Comparison of ENCODE assay signal across 21 cellular contexts in genomic region chr19:19737559-19738332, GRCh38. TPM values are rescaled to one million over a fixed set of nuclear protein-coding genes. Genes with fewer than 3 reads are reported as not detected.
DNase-seq lines count a peak whose midpoint lies in the region; ATAC-seq, FAIRE-seq and TF ChIP-seq lines count a peak whose summit lies in the region.
"Had no signal": no experiment of that assay in that cellular context is flagged by ENCODE, and none has a peak within 500 bp of the region (broad histone marks: within the 10 kb centered on the region; RNA-seq: fewer than 3 reads in every experiment).

No MANE protein-coding gene starts in this region.

- BruUV-seq in K562 (replicated peaks; lab: Mats Ljungman, UMichigan), result no TSS peak

- in situ Hi-C loops in K562 (cut with MboI), result no loop called here
- in situ Hi-C loops in GM13977 (cut with MboI; ENCODE audit: low pct_unique_long_range_greater_than_20kb, low sequenced_read_pairs, unreplicated experiment), result no loop called here

- H2AFZ ChIP-seq in K562 (ENCODE audit: low read depth, low read length), result no peak overlapping the region
- H2AFZ ChIP-seq in neuronal stem cell (ENCODE audit: low read length), result no peak overlapping the region
- H2AFZ ChIP-seq: GM23338 had no signal

- TF ChIP-seq POLR2A in K562 (conservative IDR thresholded peaks at IDR 0.05), result no peak

- peaks cover 1% of the 10 kb centered on the region for H3K79me1 ChIP-seq in neuronal stem cell (ENCODE audit: low read depth, low read length)

- H3K4me3 Mint-ChIP-seq in activated CD4-positive, alpha-beta T cell treated with anti-CD3 and anti-CD28 coated beads, Interleukin-2, amount 10 ng/mL, durations not matched to agents 24 days and 14 days, result no peak overlapping the region
- H3K4me3 Mint-ChIP-seq: CD14-positive monocyte; CD4-positive, alpha-beta memory T cell; GM23338; HFFc6 had no signal

- H3K9me3 Mint-ChIP-seq in activated CD4-positive, alpha-beta T cell treated with anti-CD3 and anti-CD28 coated beads, Interleukin-2, amount 10 ng/mL, durations not matched to agents 24 days and 14 days, result peaks cover 4% of the 10 kb centered on the region
- H3K9me3 Mint-ChIP-seq: IgD-negative memory B cell had no signal

- H3K18ac ChIP-seq in neuronal stem cell (ENCODE audit: low read length), result peak overlapping the region; percentile 28

- H3K4me3 ChIP-seq in K562 (no peak overlapping the region), neuronal stem cell (ENCODE audit: low read length in 2 of 2) (no peak overlapping the region), small intestine (ENCODE audit: low read depth in 1 of 2, low read length in 2 of 2) (no peak overlapping the region)
- H3K4me3 ChIP-seq: BLaER1, GM23338 had no signal

- H3K27ac Mint-ChIP-seq in activated CD4-positive, alpha-beta T cell treated with anti-CD3 and anti-CD28 coated beads, Interleukin-2, amount 10 ng/mL, durations not matched to agents 24 days and 14 days, result no peak overlapping the region
- H3K27ac Mint-ChIP-seq: CD14-positive monocyte, GM23338, HFFc6, IgD-negative memory B cell had no signal

- H4K8ac ChIP-seq in neuronal stem cell (ENCODE audit: low read depth, low read length), result no peak overlapping the region

- peak overlapping the region; percentile 78 for H2AK5ac ChIP-seq in neuronal stem cell (ENCODE audit: low read depth, low read length)

- peaks cover 4% of the 10 kb centered on the region for H3K4me1 Mint-ChIP-seq in activated CD4-positive, alpha-beta T cell treated with anti-CD3 and anti-CD28 coated beads, Interleukin-2, amount 10 ng/mL, durations not matched to agents 24 days and 14 days
- H3K4me1 Mint-ChIP-seq: GM23338 had no signal

- ATAC-seq in K562, result no peak
- ATAC-seq in GM21390 (IDR thresholded peaks at IDR 0.05; ENCODE audit: unreplicated experiment), result no peak
- ATAC-seq: GM23338, HCT116, HepG2 had no signal

- H3K14ac ChIP-seq in neuronal stem cell (ENCODE audit: low read length), result no peak overlapping the region

- H2BK12ac ChIP-seq in neuronal stem cell (ENCODE audit: low read length), result no peak overlapping the region

- no peak overlapping the region for H3K4ac ChIP-seq in neuronal stem cell (ENCODE audit: low read length)

- H3K9me3 ChIP-seq in K562 (replicated peaks; ENCODE audit: control insufficient read depth, insufficient read depth, low read depth, low read length) (no peaks in the 10 kb centered on the region), neuronal stem cell (replicated peaks in 1 of 2; ENCODE audit: control insufficient read depth in 2 of 2, insufficient read depth in 1 of 2, low read depth in 1 of 2, low read length in 2 of 2) (peaks cover 6 to 13% of the 10 kb centered on the region in 2 donors), small intestine (ENCODE audit: control insufficient read depth, low read depth) (no peaks in the 10 kb centered on the region)

- WGBS in K562 (ENCODE audit: insufficient coverage, low coverage, missing lambda C conversion rate), result 11% methylated on average over 7 of the region's 8 CpGs
- no CpG with 5 or more reads among the region's 8 CpGs for WGBS in neuronal stem cell (ENCODE audit: extremely low coverage in 2 of 2, insufficient read length in 2 of 2, insufficient replicate concordance in 1 of 2), 2 donors
- WGBS in small intestine, 3 donors, result 83 to 85% (median 85%) methylated on average over 8 of the region's 8 CpGs

- H4K91ac ChIP-seq in neuronal stem cell (ENCODE audit: low read depth, low read length, poor library complexity), result no peak overlapping the region

- peaks cover 6% of the 10 kb centered on the region for H3K36me3 Mint-ChIP-seq in activated CD4-positive, alpha-beta T cell treated with anti-CD3 and anti-CD28 coated beads, Interleukin-2, amount 10 ng/mL, durations not matched to agents 24 days and 14 days (ENCODE audit: low read depth)
- H3K36me3 Mint-ChIP-seq: CD14-positive monocyte had no signal

- no peak for TF ChIP-seq EP300 in K562 (IDR thresholded peaks at IDR 0.05; ENCODE audit: low read length)

- intact Hi-C loops in activated CD4-positive, alpha-beta T cell treated with anti-CD3 and anti-CD28 coated beads, Interleukin-2, amount 10 ng/mL, durations not matched to agents 24 days and 14 days (cut with micrococcal nuclease), result loop anchor here (10.0 kb wide), 1 partner anchor 203 kb away; the partner anchor contains the start of gene CILP2
- intact Hi-C loops in K562 (cut with micrococcal nuclease), result loop anchor here (10.0 kb wide), 1 partner anchor 73 kb away; the partner anchor contains the start of genes ATP13A1 and ZNF101

- H3K27ac ChIP-seq in K562 (ENCODE audit: extremely low read depth, low read depth, low read length) (no peak overlapping the region), neuronal stem cell (replicated peaks; ENCODE audit: low read length) (no peak overlapping the region), small intestine (ENCODE audit: low read depth in 1 of 2, low read length in 1 of 2) (no peak overlapping the region)
- H3K27ac ChIP-seq: BLaER1 had no signal

- no peak for TF ChIP-seq CTCF in K562 (IDR thresholded peaks at IDR 0.05 in 2 of 3, conservative IDR thresholded peaks at IDR 0.05 in 1 of 3; ENCODE audit: insufficient read depth in 2 of 3, low read depth in 1 of 3, low read length in 3 of 3)
- no peak for TF ChIP-seq CTCF in GM13977 (IDR thresholded peaks at IDR 0.05; ENCODE audit: extremely low read depth, insufficient read depth, missing control alignments)

- peak; percentile 50 for DNase-seq in activated CD4-positive, alpha-beta T cell treated with anti-CD3 and anti-CD28 coated beads, Interleukin-2, amount 10 ng/mL, durations not matched to agents 24 days and 14 days
- DNase-seq in activated CD4-positive, alpha-beta T cell treated with anti-CD3 and anti-CD28 coated beads, Interleukin-2, amount 50 U/mL, for 4 hours, result no peak
- DNase-seq in K562 (ENCODE audit: extremely low read depth in 1 of 4, low spot score in 3 of 4), result peak in 1 of 4 experiments; percentile 5
- no peak for DNase-seq in neuronal stem cell (ENCODE audit: low spot score)
- no peak for DNase-seq in small intestine
- DNase-seq in GM13977 (ENCODE audit: low spot score), result no peak
- DNase-seq: 8988T; CD4-positive, alpha-beta memory T cell; DMS153; DMS79; GDM1; HFFc6 had no signal

- H3K4me2 ChIP-seq in K562 (ENCODE audit: insufficient read depth, low read length) (no peak overlapping the region), neuronal stem cell (ENCODE audit: insufficient read depth, low read length, poor library complexity, severe bottlenecking) (no peak overlapping the region)
- H3K4me2 ChIP-seq: BLaER1, GM23338 had no signal

- CTCF ChIA-PET in K562 (lab: Yijun Ruan, JAX; ENCODE audit: low intra/inter-chr PET ratio), result no interaction called here

- no peak for TF ChIP-seq RAD21 in K562 (CRISPR knock-in tag; conservative IDR thresholded peaks at IDR 0.05 in 1 of 2, IDR thresholded peaks at IDR 0.05 in 1 of 2)

- no peak overlapping the region for H3K23ac ChIP-seq in neuronal stem cell (ENCODE audit: low read depth, low read length, poor library complexity)

- peaks cover 2 to 7% of the 10 kb centered on the region in 2 experiments; a peak in 4 of 5 replicates for H3K4me1 ChIP-seq in K562 (replicated peaks in 1 of 2; ENCODE audit: control insufficient read depth in 2 of 2, insufficient read depth in 2 of 2, low read length in 2 of 2)
- H3K4me1 ChIP-seq in neuronal stem cell (ENCODE audit: control insufficient read depth in 2 of 2, insufficient read depth in 1 of 2, low read depth in 1 of 2, low read length in 2 of 2), result peaks cover 0 to 2% of the 10 kb centered on the region in 2 donors
- H3K4me1 ChIP-seq in small intestine (ENCODE audit: control insufficient read depth in 2 of 2, insufficient read depth in 1 of 2, low read depth in 1 of 2, low read length in 1 of 2), result no peaks in the 10 kb centered on the region
- H3K4me1 ChIP-seq: BLaER1 had no signal

- no peak overlapping the region for H2BK15ac ChIP-seq in neuronal stem cell (ENCODE audit: low read length)

- H3K79me2 ChIP-seq in K562 (ENCODE audit: control insufficient read depth, insufficient read depth, low read length), result peaks cover 2% of the 10 kb centered on the region

- no peaks in the 10 kb centered on the region for H4K20me1 ChIP-seq in K562 (replicated peaks; ENCODE audit: control insufficient read depth, insufficient read depth, low read length)
- H4K20me1 ChIP-seq: BLaER1 had no signal

- H3K36me3 ChIP-seq in K562 (ENCODE audit: control insufficient read depth, insufficient read depth, low read length) (no peaks in the 10 kb centered on the region), neuronal stem cell (replicated peaks in 1 of 2; ENCODE audit: control insufficient read depth in 2 of 2, insufficient read depth in 2 of 2, low read length in 2 of 2) (no peaks in the 10 kb centered on the region), small intestine (ENCODE audit: control insufficient read depth in 2 of 2, insufficient read depth in 2 of 2, low read length in 2 of 2) (no peaks in the 10 kb centered on the region)
- H3K36me3 ChIP-seq: BLaER1 had no signal

- H3K27me3 ChIP-seq in K562 (ENCODE audit: control insufficient read depth in 2 of 2, insufficient read depth in 2 of 2, low read length in 2 of 2) (peaks cover 5 to 28% of the 10 kb centered on the region in 2 experiments; a peak in 3 of 5 replicates), neuronal stem cell (ENCODE audit: control insufficient read depth in 3 of 3, insufficient read depth in 3 of 3, low read depth in 1 of 3, low read length in 3 of 3) (no peaks in the 10 kb centered on the region), small intestine (ENCODE audit: control insufficient read depth in 2 of 2, insufficient read depth in 2 of 2, low read length in 2 of 2) (no peaks in the 10 kb centered on the region)
- H3K27me3 ChIP-seq: BLaER1 had no signal

- POLR2A ChIA-PET in K562 (lab: Yijun Ruan, JAX), result interaction anchor here (0.6 to 1.1 kb wide), 2 partner anchors 10 to 39 kb away, joined by 3 to 5 read pairs; no protein-coding TSS in a partner anchor

- H3K9me1 ChIP-seq in K562 (ENCODE audit: control insufficient read depth, insufficient read depth, low read length), result no peaks in the 10 kb centered on the region

- H2BK120ac ChIP-seq in neuronal stem cell (ENCODE audit: low read depth, low read length), result no peak overlapping the region

- no peaks in the 10 kb centered on the region for H3K27me3 Mint-ChIP-seq in activated CD4-positive, alpha-beta T cell treated with anti-CD3 and anti-CD28 coated beads, Interleukin-2, amount 10 ng/mL, durations not matched to agents 24 days and 14 days
- H3K27me3 Mint-ChIP-seq: IgD-negative memory B cell had no signal

- H3K9ac ChIP-seq in K562 (ENCODE audit: insufficient read depth in 1 of 2, low read depth in 2 of 2, low read length in 2 of 2) (peak overlapping the region in 1 of 2 experiments; percentile 76; a peak in 2 of 4 replicates), neuronal stem cell (ENCODE audit: low read depth, low read length, poor library complexity) (no peak overlapping the region)
- H3K9ac ChIP-seq: BLaER1 had no signal

- no peak overlapping the region for H2BK5ac ChIP-seq in neuronal stem cell (ENCODE audit: low read length)

- FAIRE-seq in K562 (lab: Jason Lieb, UNC) (no peak), small intestine (lab: Jason Lieb, UNC) (no peak)
- FAIRE-seq: GM19239, H54, HepG2 had no signal

RNA-seq across cellular contexts. Expression of gene ZNF14, which starts 4.8 kb away (rescaled TPM):
- 4.7 and 4.8 TPM in 2 replicates for total RNA-seq in activated CD4-positive, alpha-beta T cell treated with anti-CD3 and anti-CD28 coated beads, Interleukin-2, amount 10 ng/mL, durations not matched to agents 24 days and 14 days
- total RNA-seq in K562 (2011; cell fraction: chromatin; rRNA removed; ENCODE audit: low replicate concordance), result 5.8 and 18.8 TPM in 2 replicates
- total RNA-seq in K562 (2011; cell fraction: nucleolus; rRNA removed), result 4.7 and 6.4 TPM in 2 replicates
- 5.5 and 6.6 TPM in 2 replicates for total RNA-seq in K562 (2011; cell fraction: nucleoplasm; rRNA removed)
- total RNA-seq in K562 (2014; rRNA removed), result 1.9 and 2.6 TPM in 2 replicates
- total RNA-seq in K562 (2014; rRNA removed; fragmentation: Illumina TruSeq; extraction: Trizol), result 6.4 and 7.4 TPM in 2 replicates
- 4.8 and 4.9 TPM in 2 replicates for total RNA-seq in K562 (2015; rRNA removed; fragmentation: Illumina TruSeq; extraction: Trizol)
- total RNA-seq in K562 (2021), result 2.6 and 2.9 TPM in 2 replicates
- polyA plus RNA-seq in K562 (2011; rRNA removed), result 3.6 and 5.6 TPM in 2 replicates
- 0.61 and 1.3 TPM in 2 replicates for polyA plus RNA-seq in K562 (2011; cell fraction: cytosol; rRNA removed)
- polyA plus RNA-seq in K562 (2011; cell fraction: nucleus; rRNA removed), result 1.1 and 1.2 TPM in 2 replicates
- 2.3 and 3.6 TPM in 2 replicates for polyA plus RNA-seq in K562 (2012)
- 3.5 and 4.0 TPM in 2 replicates for polyA plus RNA-seq in K562 (2014; fragmentation: Illumina TruSeq; extraction: Trizol)
- 1 to 10 TPM; 2.6 to 7.0 TPM for polyA plus RNA-seq in K562 (2014; fragmentation: Nextera tagmentation; extraction: Ambion mirVana)
- 2.2 and 2.4 TPM in 2 replicates for polyA plus RNA-seq in K562 (2014; rRNA removed)
- 7.7 and 8.9 TPM in 2 replicates for polyA minus RNA-seq in K562 (2011; rRNA and poly(A)+ RNA removed)
- 2.8 TPM in 2 replicates for polyA minus RNA-seq in K562 (2011; cell fraction: cytosol; rRNA and poly(A)+ RNA removed)
- 1.5 and 2.6 TPM in 2 replicates for polyA minus RNA-seq in K562 (2011; cell fraction: nucleus; rRNA and poly(A)+ RNA removed)
- 5.3 TPM for polyA plus RNA-seq in neuronal stem cell (2013, experiment 1 of 2)
- 5.5 TPM for polyA plus RNA-seq in neuronal stem cell (2013, experiment 2 of 2)
- 1 to 10 TPM; 1.1 to 2.6 (median 1.4) TPM for polyA plus RNA-seq in small intestine
